16 cellular contexts compared by ENCODE assay signal in the genomic region with DNA sequence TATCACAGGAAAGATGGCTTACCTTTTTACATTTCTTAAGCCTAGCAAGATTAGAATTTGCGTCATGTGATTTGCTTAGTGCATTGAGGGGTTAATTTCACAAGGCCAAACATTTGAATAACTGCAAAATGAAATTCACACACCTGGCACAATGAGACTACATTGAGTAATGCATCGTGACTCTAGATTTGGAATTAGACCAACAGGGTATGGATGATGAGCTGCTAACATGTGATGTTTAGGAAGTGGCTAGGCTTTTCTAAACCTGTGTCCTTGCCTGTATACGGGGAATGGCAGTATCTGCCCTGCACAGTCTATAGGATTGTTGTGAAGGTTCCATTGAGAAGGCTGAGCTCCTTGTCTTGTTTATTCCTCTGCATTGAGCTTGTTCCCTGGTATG.
"Had no signal": no experiment of that assay in that cellular context is flagged by ENCODE, and none has a peak within 500 bp of the region (broad histone marks: within the 10 kb centered on the region; RNA-seq: fewer than 3 reads in every experiment).

No MANE protein-coding gene starts in this region.

- H3K9me3 Mint-ChIP-seq: activated naive CD4-positive, alpha-beta T cell treated with anti-CD3 and anti-CD28 coated beads, Interleukin-2, amount 10 ng/mL, durations not matched to agents 7 days and 5 days; activated T-helper 17 cell treated with anti-CD3 and anti-CD28 coated beads, Interleukin-2, amount 50 U/mL, for 72 hours; stimulated activated memory B cell treated with anti-CD40 and anti-IgM and Interleukin-4, amounts not matched to agents 10 μg/mL and 1 μg/mL and 100 μg/mL, for 72 hours had no signal

- H3K4me1 ChIP-seq: colonic mucosa, esophagus muscularis mucosa had no signal

- H3K27me3 Mint-ChIP-seq: activated naive CD4-positive, alpha-beta T cell treated with anti-CD3 and anti-CD28 coated beads, Interleukin-2, amount 10 ng/mL, durations not matched to agents 7 days and 5 days; stimulated activated memory B cell treated with anti-CD40 and anti-IgM and Interleukin-4, amounts not matched to agents 10 μg/mL and 1 μg/mL and 100 μg/mL, for 72 hours had no signal

- DNase-seq: activated CD4-positive, alpha-beta T cell treated with anti-CD3 and anti-CD28 coated beads for 1 hour; activated CD4-positive, alpha-beta T cell treated with anti-CD3 and anti-CD28 coated beads, Interleukin-2, amount 50 U/mL, for 4 hours; activated naive CD4-positive, alpha-beta T cell treated with anti-CD3 and anti-CD28 coated beads, Interleukin-2, amount 10 ng/mL, durations not matched to agents 7 days and 5 days; central memory CD4-positive, alpha-beta T cell; colonic mucosa; glutamatergic neuron; hypothalamus; immature natural killer cell; nucleus accumbens; posterior cingulate gyrus; retina; T-helper 9 cell had no signal

- H3K4me3 ChIP-seq: colonic mucosa, esophagus muscularis mucosa had no signal

- H3K9me3 ChIP-seq: colonic mucosa, esophagus muscularis mucosa had no signal

- H3K27me3 ChIP-seq: colonic mucosa, esophagus muscularis mucosa had no signal

- H3K36me3 ChIP-seq: colonic mucosa, esophagus muscularis mucosa had no signal

- ATAC-seq: activated T-helper 17 cell treated with anti-CD3 and anti-CD28 coated beads, Interleukin-2, amount 50 U/mL, for 72 hours; natural killer cell treated with Interleukin-12 subunit alpha and Interleukin-12 subunit beta and Interleukin-15 and Interleukin-18, amount 100 ng/mL, for 72 hours had no signal

- H3K4me1 Mint-ChIP-seq: activated naive CD4-positive, alpha-beta T cell treated with anti-CD3 and anti-CD28 coated beads, Interleukin-2, amount 10 ng/mL, durations not matched to agents 7 days and 5 days; activated T-helper 17 cell treated with anti-CD3 and anti-CD28 coated beads, Interleukin-2, amount 50 U/mL, for 72 hours; immature natural killer cell; stimulated activated memory B cell treated with anti-CD40 and anti-IgM and Interleukin-4, amounts not matched to agents 10 μg/mL and 1 μg/mL and 100 μg/mL, for 72 hours had no signal

- H3K27ac ChIP-seq: colonic mucosa, esophagus muscularis mucosa had no signal

- H3K27ac Mint-ChIP-seq: activated naive CD4-positive, alpha-beta T cell treated with anti-CD3 and anti-CD28 coated beads, Interleukin-2, amount 10 ng/mL, durations not matched to agents 7 days and 5 days; activated T-helper 17 cell treated with anti-CD3 and anti-CD28 coated beads, Interleukin-2, amount 50 U/mL, for 72 hours; immature natural killer cell; natural killer cell treated with Interleukin-12 subunit alpha and Interleukin-12 subunit beta and Interleukin-15 and Interleukin-18, amount 100 ng/mL, for 72 hours; stimulated activated memory B cell treated with anti-CD40 and anti-IgM and Interleukin-4, amounts not matched to agents 10 μg/mL and 1 μg/mL and 100 μg/mL, for 72 hours had no signal

- H3K4me3 Mint-ChIP-seq: activated naive CD4-positive, alpha-beta T cell treated with anti-CD3 and anti-CD28 coated beads, Interleukin-2, amount 10 ng/mL, durations not matched to agents 7 days and 5 days; activated T-helper 17 cell treated with anti-CD3 and anti-CD28 coated beads, Interleukin-2, amount 50 U/mL, for 72 hours; immature natural killer cell; natural killer cell treated with Interleukin-12 subunit alpha and Interleukin-12 subunit beta and Interleukin-15 and Interleukin-18, amount 100 ng/mL, for 72 hours; stimulated activated memory B cell treated with anti-CD40 and anti-IgM and Interleukin-4, amounts not matched to agents 10 μg/mL and 1 μg/mL and 100 μg/mL, for 72 hours had no signal

- H3K36me3 Mint-ChIP-seq: activated naive CD4-positive, alpha-beta T cell treated with anti-CD3 and anti-CD28 coated beads, Interleukin-2, amount 10 ng/mL, durations not matched to agents 7 days and 5 days; natural killer cell treated with Interleukin-12 subunit alpha and Interleukin-12 subunit beta and Interleukin-15 and Interleukin-18, amount 100 ng/mL, for 72 hours; stimulated activated memory B cell treated with anti-CD40 and anti-IgM and Interleukin-4, amounts not matched to agents 10 μg/mL and 1 μg/mL and 100 μg/mL, for 72 hours had no signal
